In the genomic region with DNA sequence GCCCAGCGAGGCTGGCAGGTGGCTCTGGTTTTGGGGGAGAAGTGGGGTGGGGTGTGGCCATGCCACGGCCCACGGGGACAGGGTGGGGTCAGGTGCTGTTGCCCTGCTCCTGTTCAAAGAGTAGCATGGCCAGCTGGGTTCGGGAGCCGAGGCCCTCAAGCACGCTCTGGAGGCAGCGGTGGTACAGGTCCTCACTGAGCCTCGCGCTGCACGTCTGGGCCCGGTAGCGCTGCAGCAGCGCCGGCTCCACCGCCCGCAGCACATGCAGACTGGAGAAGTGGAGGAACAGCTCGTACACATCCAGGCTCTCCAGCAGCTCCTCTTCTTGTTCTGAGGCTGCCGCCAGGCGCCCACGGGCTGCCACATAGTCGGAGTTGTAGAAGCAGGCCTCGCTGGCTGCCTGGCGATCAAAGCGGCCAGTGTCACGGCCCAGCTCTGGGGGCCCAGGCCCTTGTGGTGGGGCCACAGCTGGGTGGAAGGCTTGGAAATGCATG, we compare ENCODE assay signal across 22 cellular contexts. TPM values are rescaled to one million over a fixed set of nuclear protein-coding genes. Genes with fewer than 3 reads are reported as not detected.
"Had no signal": no experiment of that assay in that cellular context is flagged by ENCODE, and none has a peak within 500 bp of the region (broad histone marks: within the 10 kb centered on the region; RNA-seq: fewer than 3 reads in every experiment).

No MANE protein-coding gene starts in this region.

- H3K9me3 Mint-ChIP-seq: activated CD4-positive, alpha-beta memory T cell treated with anti-CD3 and anti-CD28 coated beads for 36 hours; activated T-helper 1 cell treated with anti-CD3 and anti-CD28 coated beads, Interleukin-12 subunit alpha, Interleukin-12 subunit beta, Interleukin-2, Interleukin-4 antibody, amounts not matched to agents 30 ng/mL and 10 ng/mL and 1 ng/mL, durations not matched to agents 14 hours and 24 hours and 36 hours; central memory CD8-positive, alpha-beta T cell; T-helper 2 cell treated with Interferon-gamma antibody and Interleukin-4, amounts not matched to agents 5 μg/mL and 100 μg/mL, for 36 hours had no signal

- H3K27ac Mint-ChIP-seq: activated CD4-positive, alpha-beta memory T cell treated with anti-CD3 and anti-CD28 coated beads for 36 hours; activated naive CD8-positive, alpha-beta T cell; activated T-helper 1 cell treated with anti-CD3 and anti-CD28 coated beads, Interleukin-12 subunit alpha, Interleukin-12 subunit beta, Interleukin-2, Interleukin-4 antibody, amounts not matched to agents 30 ng/mL and 10 ng/mL and 1 ng/mL, durations not matched to agents 14 hours and 24 hours and 36 hours; progenitor cell of endocrine pancreas; T-helper 2 cell treated with Interferon-gamma antibody and Interleukin-4, amounts not matched to agents 5 μg/mL and 100 μg/mL, for 36 hours had no signal

- H3K27me3 ChIP-seq: body of pancreas, right atrium auricular region, vagina had no signal

- H3K4me3 ChIP-seq: body of pancreas, coronary artery, left lung, right atrium auricular region, vagina had no signal

- H3K9me3 ChIP-seq: body of pancreas, left lung, right atrium auricular region, vagina had no signal

- H3K27ac ChIP-seq: body of pancreas, left lung, vagina had no signal

- DNase-seq: activated CD4-positive, alpha-beta memory T cell treated with anti-CD3 and anti-CD28 coated beads for 36 hours; activated gamma-delta T cell treated with Interleukin-2 at 50 U/mL for 16 hours; activated T-cell treated with anti-CD3 and anti-CD28 coated beads for 4 hours; amniotic stem cell; body of pancreas; effector CD4-positive, alpha-beta T cell; left lung; stimulated activated naive CD8-positive, alpha-beta T cell treated with anti-CD3 and anti-CD28 coated beads, Interleukin-15, Interleukin-2, amounts not matched to agents 100 U/mL and 50 U/mL, for 24 hours; trophoblast cell had no signal

- ATAC-seq: body of pancreas; left lung; stimulated activated naive CD8-positive, alpha-beta T cell treated with anti-CD3 and anti-CD28 coated beads, Interleukin-15, Interleukin-2, amounts not matched to agents 100 U/mL and 50 U/mL, for 24 hours had no signal

- H3K4me3 Mint-ChIP-seq: activated CD4-positive, alpha-beta memory T cell treated with anti-CD3 and anti-CD28 coated beads for 36 hours; activated naive CD8-positive, alpha-beta T cell; activated T-helper 1 cell treated with anti-CD3 and anti-CD28 coated beads, Interleukin-12 subunit alpha, Interleukin-12 subunit beta, Interleukin-2, Interleukin-4 antibody, amounts not matched to agents 30 ng/mL and 10 ng/mL and 1 ng/mL, durations not matched to agents 14 hours and 24 hours and 36 hours; central memory CD8-positive, alpha-beta T cell; T-helper 2 cell treated with Interferon-gamma antibody and Interleukin-4, amounts not matched to agents 5 μg/mL and 100 μg/mL, for 36 hours had no signal

- FAIRE-seq: frontal cortex, kidney, TTC549 had no signal

RNA-seq across cellular contexts. Expression of a gene that starts 4.5 kb away (rescaled TPM):
- total RNA-seq: mononuclear cell had no signal

RNA-seq across cellular contexts. Expression of a gene that starts 25.1 kb away (rescaled TPM):
- total RNA-seq: body of pancreas, kidney, left lung, mononuclear cell, right atrium auricular region, skeletal muscle tissue, vagina had no signal

RNA-seq across cellular contexts. Expression of a gene that starts 32.8 kb away (rescaled TPM):
- total RNA-seq: activated CD4-positive, alpha-beta memory T cell treated with anti-CD3 and anti-CD28 coated beads for 36 hours; activated T-helper 1 cell treated with anti-CD3 and anti-CD28 coated beads, Interleukin-12 subunit alpha, Interleukin-12 subunit beta, Interleukin-2, Interleukin-4 antibody, amounts not matched to agents 30 ng/mL and 10 ng/mL and 1 ng/mL, durations not matched to agents 14 hours and 24 hours and 36 hours; mononuclear cell; skeletal muscle tissue had no signal
